Comparison of ENCODE assay signal across 8 cellular contexts in genomic region chr2:72579595-72580180, GRCh38.
A peak's percentile ranks its signal among the peaks of the same experiment; 100 is the strongest.
DNase-seq lines count a peak whose midpoint lies in the region; ATAC-seq and TF ChIP-seq lines count a peak whose summit lies in the region.

No MANE protein-coding gene starts in this region.

- peak; percentile 75 for TF ChIP-seq CTCF in lower lobe of right lung (IDR thresholded peaks at IDR 0.05)

- no peak overlapping the region for H3K4me3 ChIP-seq in H7 (ENCODE audit: insufficient read depth, low read depth, low read length)
- no peak overlapping the region for H3K4me3 ChIP-seq in lower lobe of right lung

- H3K27me3 ChIP-seq in H7 (ENCODE audit: control insufficient read depth, insufficient read depth, low read length) = no peaks in the 10 kb centered on the region
- no peaks in the 10 kb centered on the region for H3K27me3 ChIP-seq in lower lobe of right lung (ENCODE audit: low read depth)

- H3K9me3 ChIP-seq in lower lobe of right lung = no peaks in the 10 kb centered on the region

- intact Hi-C loops in lower lobe of right lung (cut with DNase I) (no loop called here), posterior vena cava (cut with DNase I) (loop anchor here in 1 of 2 donors (10.0 kb wide), 1 partner anchor 425 kb away; no protein-coding TSS in a partner anchor)

- H3K4me1 ChIP-seq in lower lobe of right lung = peaks cover 6% of the 10 kb centered on the region

- no peak overlapping the region for H3K27ac ChIP-seq in lower lobe of right lung

- peak; percentile 22 for DNase-seq in COLO829 (ENCODE audit: low spot score)
- peak; percentile 4 for DNase-seq in H7
- peak; percentile 4 to 59 for DNase-seq in NCI-H526 (lab: John Stamatoyannopoulos, UW)
- DNase-seq in cerebellar cortex (ENCODE audit: low spot score) = peak; percentile 69
- DNase-seq in lower lobe of right lung = no peak
- DNase-seq in ureter (ENCODE audit: low spot score) = no peak
- DNase-seq in posterior vena cava (ENCODE audit: low spot score) = no peak

- no peaks in the 10 kb centered on the region for H3K36me3 ChIP-seq in H7 (replicated peaks; ENCODE audit: control insufficient read depth, insufficient read depth, low read length)
- H3K36me3 ChIP-seq in lower lobe of right lung = no peaks in the 10 kb centered on the region

- ATAC-seq in lower lobe of right lung (peak in 1 of 2 donors; percentile 48), HG03439 (IDR thresholded peaks at IDR 0.05; ENCODE audit: unreplicated experiment) (no peak)

Comparison
In these comparisons a context has a peak if more than half of its experiments do, and no peak if none do; other contexts are left out.
1. DNase-seq: peak in COLO829 (single experiment), H7 (single experiment), NCI-H526 (2 of 2) and cerebellar cortex (single experiment); none in lower lobe of right lung (single experiment), ureter (single experiment) and posterior vena cava (single experiment).